In the genomic region with DNA sequence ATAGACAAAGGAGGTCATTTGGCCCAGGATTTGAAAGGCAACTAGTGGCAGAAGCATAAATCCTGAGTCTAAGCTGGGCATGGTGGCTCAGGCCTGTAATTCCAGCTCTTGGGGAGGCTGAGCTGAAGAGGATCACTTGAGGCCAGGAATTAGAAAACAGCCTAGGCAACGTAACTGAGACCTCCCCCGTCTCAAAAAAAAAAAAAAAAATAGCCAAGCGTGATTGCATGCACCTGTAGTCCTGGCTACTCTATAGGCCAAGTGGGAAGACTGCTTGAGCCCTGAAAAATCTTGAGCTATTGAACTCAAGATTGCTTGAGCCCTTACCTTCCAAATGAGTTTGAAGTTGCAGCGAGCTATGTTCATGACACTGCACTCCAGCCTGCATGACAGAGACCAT, we compare ENCODE assay signal across 22 cellular contexts. TPM values are rescaled to one million over a fixed set of nuclear protein-coding genes. Genes with fewer than 3 reads are reported as not detected.
DNase-seq lines count a peak whose midpoint lies in the region; ATAC-seq and TF ChIP-seq lines count a peak whose summit lies in the region.
"Had no signal": no experiment of that assay in that cellular context is flagged by ENCODE, and none has a peak within 500 bp of the region (broad histone marks: within the 10 kb centered on the region; RNA-seq: fewer than 3 reads in every experiment).

No MANE protein-coding gene starts in this region.

- H3K9me3 ChIP-seq in SK-N-MC (ENCODE audit: low read depth, low read length) (no peaks in the 10 kb centered on the region), hepatocyte (ENCODE audit: low read depth) (no peaks in the 10 kb centered on the region)
- H3K9me3 ChIP-seq: A549; BE2C; BLaER1 treated with 17β-estradiol and CSF1 and Interleukin-3, amounts not matched to agents 10 nM and 100 nM; HAP-1 had no signal

- H3K4me1 Mint-ChIP-seq in activated CD8-positive, alpha-beta memory T cell treated with anti-CD3 and anti-CD28 coated beads, Interleukin-2, amount 10 ng/mL, durations not matched to agents 7 days and 5 days = peaks cover 8% of the 10 kb centered on the region
- H3K4me1 Mint-ChIP-seq in progenitor cell of endocrine pancreas (ENCODE audit: low read depth) = no peaks in the 10 kb centered on the region
- H3K4me1 Mint-ChIP-seq: CD14-positive monocyte had no signal

- H3K27me3 ChIP-seq in hepatocyte = no peaks in the 10 kb centered on the region
- H3K27me3 ChIP-seq: BE2C; BLaER1 treated with 17β-estradiol and CSF1 and Interleukin-3, amounts not matched to agents 10 nM and 100 nM had no signal

- peak overlapping the region; percentile 19 for H3K27ac Mint-ChIP-seq in activated CD8-positive, alpha-beta memory T cell treated with anti-CD3 and anti-CD28 coated beads, Interleukin-2, amount 10 ng/mL, durations not matched to agents 7 days and 5 days
- peak overlapping the region; percentile 52 for H3K27ac Mint-ChIP-seq in progenitor cell of endocrine pancreas
- H3K27ac Mint-ChIP-seq: CD14-positive monocyte; CD4-positive, alpha-beta T cell; HFFc6 had no signal

- peaks cover 5% of the 10 kb centered on the region; the same call in 1 of the 2 replicates for H3K36me3 ChIP-seq in SK-N-MC (ENCODE audit: insufficient read depth, low read length)
- no peaks in the 10 kb centered on the region for H3K36me3 ChIP-seq in hepatocyte (replicated peaks; ENCODE audit: insufficient read depth, low read depth)
- H3K36me3 ChIP-seq: BE2C had no signal

- no peaks in the 10 kb centered on the region for H3K9me2 ChIP-seq in hepatocyte (replicated peaks; ENCODE audit: insufficient read depth)

- no peaks in the 10 kb centered on the region for H3K79me2 ChIP-seq in hepatocyte

- H3K4me2 ChIP-seq in hepatocyte = no peak overlapping the region
- H3K4me2 ChIP-seq: A549; BLaER1 treated with 17β-estradiol and CSF1 and Interleukin-3, amounts not matched to agents 10 nM and 100 nM had no signal

- H4K20me1 ChIP-seq in hepatocyte (ENCODE audit: insufficient read depth, poor library complexity, severe bottlenecking) = no peaks in the 10 kb centered on the region

- no peaks in the 10 kb centered on the region for H3K27me3 Mint-ChIP-seq in activated CD8-positive, alpha-beta memory T cell treated with anti-CD3 and anti-CD28 coated beads, Interleukin-2, amount 10 ng/mL, durations not matched to agents 7 days and 5 days
- no peaks in the 10 kb centered on the region for H3K27me3 Mint-ChIP-seq in progenitor cell of endocrine pancreas
- H3K27me3 Mint-ChIP-seq: CD4-positive, alpha-beta T cell had no signal

- no peak overlapping the region for H3K4me3 ChIP-seq in SK-N-MC
- H3K4me3 ChIP-seq in hepatocyte = no peak overlapping the region
- H3K4me3 ChIP-seq: A549; BLaER1 treated with 17β-estradiol and CSF1 and Interleukin-3, amounts not matched to agents 10 nM and 100 nM; HAP-1 had no signal

- no peak for TF ChIP-seq CTCF in progenitor cell of endocrine pancreas (IDR thresholded peaks at IDR 0.05; ENCODE audit: unreplicated experiment)
- no peak for TF ChIP-seq CTCF in hepatocyte (IDR thresholded peaks at IDR 0.05; ENCODE audit: poor library complexity)

- peaks cover 3% of the 10 kb centered on the region for H3K4me1 ChIP-seq in hepatocyte (ENCODE audit: insufficient read depth)
- H3K4me1 ChIP-seq: A549, BE2C, HAP-1 had no signal

- CTCF ChIA-PET in activated CD8-positive, alpha-beta memory T cell treated with anti-CD3 and anti-CD28 coated beads, Interleukin-2, amount 10 ng/mL, durations not matched to agents 7 days and 5 days (lab: Charles Lee) = interaction anchor here (0.7 to 1.3 kb wide), 3 partner anchors 14 to 946 kb away, joined by 3 to 4 read pairs (median 3); a partner anchor contains a TSS

- intact Hi-C loops in posterior cingulate gyrus (cut with DNase I) = no loop called here

- H3K36me3 Mint-ChIP-seq in activated CD8-positive, alpha-beta memory T cell treated with anti-CD3 and anti-CD28 coated beads, Interleukin-2, amount 10 ng/mL, durations not matched to agents 7 days and 5 days = peaks cover 9% of the 10 kb centered on the region
- H3K36me3 Mint-ChIP-seq in progenitor cell of endocrine pancreas (ENCODE audit: insufficient read depth) = peaks cover 1% of the 10 kb centered on the region

- no peak overlapping the region for H3K4me3 Mint-ChIP-seq in activated CD8-positive, alpha-beta memory T cell treated with anti-CD3 and anti-CD28 coated beads, Interleukin-2, amount 10 ng/mL, durations not matched to agents 7 days and 5 days
- H3K4me3 Mint-ChIP-seq in progenitor cell of endocrine pancreas (ENCODE audit: low read depth) = no peak overlapping the region
- H3K4me3 Mint-ChIP-seq: CD14-positive monocyte; CD4-positive, alpha-beta T cell; HFFc6 had no signal

- H3K27ac ChIP-seq in SK-N-MC = 0 out of 2 replicates have a peak overlapping the region, but pooled peaks have one; percentile 10
- no peak overlapping the region for H3K27ac ChIP-seq in hepatocyte
- H3K27ac ChIP-seq: A549; BLaER1 treated with 17β-estradiol and CSF1 and Interleukin-3, amounts not matched to agents 10 nM and 100 nM had no signal

- no peak for ATAC-seq in activated CD8-positive, alpha-beta memory T cell treated with anti-CD3 and anti-CD28 coated beads, Interleukin-2, amount 10 ng/mL, durations not matched to agents 7 days and 5 days
- ATAC-seq: A549 had no signal

- H2AFZ ChIP-seq in hepatocyte = no peak overlapping the region

- no peaks in the 10 kb centered on the region for H3K9me3 Mint-ChIP-seq in activated CD8-positive, alpha-beta memory T cell treated with anti-CD3 and anti-CD28 coated beads, Interleukin-2, amount 10 ng/mL, durations not matched to agents 7 days and 5 days (ENCODE audit: low read depth)
- no peaks in the 10 kb centered on the region for H3K9me3 Mint-ChIP-seq in progenitor cell of endocrine pancreas (ENCODE audit: low read depth)
- H3K9me3 Mint-ChIP-seq: CD14-positive monocyte; CD4-positive, alpha-beta T cell; HFFc6 had no signal

- no peak for DNase-seq in activated CD8-positive, alpha-beta memory T cell treated with anti-CD3 and anti-CD28 coated beads, Interleukin-2, amount 10 ng/mL, durations not matched to agents 7 days and 5 days
- no peak for DNase-seq in activated CD8-positive, alpha-beta memory T cell treated with anti-CD3 and anti-CD28 coated beads, Interleukin-2, amount 50 U/mL, for 4 hours
- DNase-seq in SK-N-MC (ENCODE audit: low read depth, low spot score) = no peak
- DNase-seq in progenitor cell of endocrine pancreas (ENCODE audit: low spot score, unreplicated experiment) = no peak
- no peak for DNase-seq in hepatocyte (ENCODE audit: low spot score)
- DNase-seq in stimulated activated naive CD4-positive, alpha-beta T cell (lab: John Stamatoyannopoulos, UW) = no peak
- DNase-seq in posterior cingulate gyrus = no peak
- DNase-seq: 8988T; ACHN; AML-193; BE2C; Calu3; CD4-positive, alpha-beta T cell; COR-L47; DMS153; DND-41; GOT3; HFFc6 had no signal

- no peak overlapping the region for H3K9ac ChIP-seq in SK-N-MC (ENCODE audit: insufficient read length)
- H3K9ac ChIP-seq: BLaER1 treated with 17β-estradiol and CSF1 and Interleukin-3, amounts not matched to agents 10 nM and 100 nM had no signal

- 98% methylated on average over 4 of the region's 4 CpGs for WGBS in hepatocyte (ENCODE audit: low lambda C conversion rate, missing lambda C conversion rate)

RNA-seq across cellular contexts. Expression of a gene that starts 7.8 kb away (rescaled TPM):
- total RNA-seq in activated CD8-positive, alpha-beta memory T cell treated with anti-CD3 and anti-CD28 coated beads, Interleukin-2, amount 10 ng/mL, durations not matched to agents 7 days and 5 days = 10 to 100 TPM; 17.3 to 20.1 TPM
- total RNA-seq in progenitor cell of endocrine pancreas (9.0 and 10.6 TPM in 2 replicates), hepatocyte (22.2 and 22.7 TPM in 2 replicates)
- polyA plus RNA-seq in hepatocyte = 13.7 and 17.8 TPM in 2 replicates

RNA-seq across cellular contexts. Expression of a gene that starts 8.0 kb away (rescaled TPM):
- total RNA-seq in activated CD8-positive, alpha-beta memory T cell treated with anti-CD3 and anti-CD28 coated beads, Interleukin-2, amount 10 ng/mL, durations not matched to agents 7 days and 5 days = 10 to 100 TPM; 40.2 to 41.6 TPM
- total RNA-seq in progenitor cell of endocrine pancreas (16.0 and 17.2 TPM in 2 replicates), hepatocyte (14.9 and 16.3 TPM in 2 replicates)
- polyA plus RNA-seq in hepatocyte = 12.1 and 13.1 TPM in 2 replicates

RNA-seq across cellular contexts. Expression of a gene that starts 13.9 kb away (rescaled TPM):
- total RNA-seq in activated CD8-positive, alpha-beta memory T cell treated with anti-CD3 and anti-CD28 coated beads, Interleukin-2, amount 10 ng/mL, durations not matched to agents 7 days and 5 days = 1 to 10 TPM; 6.3 to 9.7 TPM
- total RNA-seq in progenitor cell of endocrine pancreas = 27.6 and 28.3 TPM in 2 replicates
- 17.5 and 17.8 TPM in 2 replicates for total RNA-seq in hepatocyte
- 45.4 and 53.0 TPM in 2 replicates for polyA plus RNA-seq in hepatocyte

RNA-seq across cellular contexts. Expression of a gene that starts 14.3 kb away (rescaled TPM):
- 10 to 100 TPM; 18.2 to 19.5 TPM for total RNA-seq in activated CD8-positive, alpha-beta memory T cell treated with anti-CD3 and anti-CD28 coated beads, Interleukin-2, amount 10 ng/mL, durations not matched to agents 7 days and 5 days
- 23.3 and 23.4 TPM in 2 replicates for total RNA-seq in progenitor cell of endocrine pancreas
- 35.5 and 36.2 TPM in 2 replicates for total RNA-seq in hepatocyte
- 26.1 and 27.3 TPM in 2 replicates for polyA plus RNA-seq in hepatocyte
